In the genomic region with DNA sequence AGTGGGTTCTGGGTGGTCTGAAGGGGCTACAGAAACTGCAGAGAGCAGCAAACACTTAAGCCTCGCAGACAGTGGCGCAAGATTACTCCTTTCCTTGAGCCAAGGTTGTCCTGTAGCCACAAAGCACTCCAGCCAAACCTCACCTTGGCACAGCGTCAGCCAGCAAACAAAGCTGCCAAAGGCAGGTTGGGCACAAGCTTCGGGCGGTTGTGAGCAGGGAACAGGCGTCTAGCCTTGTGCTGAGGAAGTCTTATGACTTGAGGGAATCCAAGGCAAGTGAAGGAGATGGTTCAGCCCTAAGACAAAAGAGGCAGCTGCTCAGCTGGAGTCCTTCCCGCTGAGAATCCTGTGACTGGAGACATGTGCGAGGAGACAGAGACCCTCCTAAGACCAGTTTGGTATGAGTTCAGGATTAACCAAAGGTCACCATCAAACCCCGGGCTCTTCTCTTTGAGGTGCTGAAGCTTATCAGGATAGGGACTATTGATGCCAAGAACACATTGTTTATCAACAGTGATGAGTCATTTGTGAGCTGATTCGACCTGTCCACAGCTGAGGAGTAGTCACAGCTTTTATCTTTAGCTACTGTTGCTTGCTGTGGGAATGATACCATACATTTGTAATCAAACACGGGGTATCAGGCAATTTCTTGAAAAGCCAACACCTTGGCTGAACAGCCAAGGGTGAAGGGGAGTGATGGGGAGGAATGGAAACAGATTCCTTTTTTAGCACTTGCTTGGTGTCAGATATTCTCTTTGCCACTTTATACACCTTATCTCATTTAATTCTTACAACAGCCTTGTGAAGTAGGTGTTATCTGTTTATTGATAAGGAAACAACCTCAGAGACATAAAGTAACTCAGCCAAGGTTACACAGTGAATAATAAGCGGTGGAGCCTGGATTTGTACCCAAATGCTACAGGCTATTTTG, we compare ENCODE assay signal across 8 cellular contexts. TPM values are rescaled to one million over a fixed set of nuclear protein-coding genes. Genes with fewer than 3 reads are reported as not detected.
DNase-seq lines count a peak whose midpoint lies in the region; ATAC-seq and TF ChIP-seq lines count a peak whose summit lies in the region.

No MANE protein-coding gene starts in this region.

- H3K4me1 Mint-ChIP-seq in activated CD4-positive, alpha-beta T cell treated with anti-CD3 and anti-CD28 coated beads for 36 hours = peaks cover 38% of the 10 kb centered on the region

- intact Hi-C loops in activated CD4-positive, alpha-beta T cell treated with anti-CD3 and anti-CD28 coated beads for 36 hours (cut with DNase I, micrococcal nuclease) = loop anchor here (2.0 to 10.0 kb wide), 17 partner anchors 57 to 1625 kb away; partner anchors contain the start of genes USP47 (in 2 of the 2), AMPD3 (in 1 of the 2), DENND5A (in 1 of the 2) and IPO7 (in 1 of the 2)

- peak overlapping the region; percentile 25 for H3K27ac Mint-ChIP-seq in activated CD4-positive, alpha-beta T cell treated with anti-CD3 and anti-CD28 coated beads for 36 hours

- H3K4me3 Mint-ChIP-seq in activated CD4-positive, alpha-beta T cell treated with anti-CD3 and anti-CD28 coated beads for 36 hours = peak overlapping the region; percentile 77

- in situ Hi-C loops in astrocyte of the cerebellum (cut with HindIII; ENCODE audit: low sequenced_read_pairs) = loop anchor here (5.0 kb wide), 1 partner anchor 83 kb away; no protein-coding TSS in a partner anchor

- no peak for DNase-seq in activated CD4-positive, alpha-beta T cell treated with anti-CD3 and anti-CD28 coated beads for 36 hours
- no peak for DNase-seq in activated CD4-positive, alpha-beta T cell treated with anti-CD3 and anti-CD28 coated beads for 48 hours
- DNase-seq in astrocyte of the cerebellum (ENCODE audit: low read depth) = peak; percentile 78
- peak; percentile 69 for DNase-seq in kidney tubule cell (ENCODE audit: low spot score)
- no peak for DNase-seq in NCI-H1930 (lab: John Stamatoyannopoulos, UW)
- DNase-seq in MV-4-11 (lab: John Stamatoyannopoulos, UW) = no peak

- no peak overlapping the region for H3K4me3 ChIP-seq in astrocyte of the cerebellum (ENCODE audit: low read depth, low read length)
- no peak overlapping the region for H3K4me3 ChIP-seq in urinary bladder (ENCODE audit: low read depth, low read length)

- CTCF ChIA-PET in activated CD4-positive, alpha-beta T cell treated with anti-CD3 and anti-CD28 coated beads for 36 hours (lab: Charles Lee) = interaction anchor here (0.7 to 5.0 kb wide), 13 partner anchors 7 to 775 kb away, joined by 3 to 41 read pairs (median 3); no protein-coding TSS in a partner anchor

- WGBS in urinary bladder = 46% methylated on average over 12 of the region's 12 CpGs

- peak overlapping the region; percentile 57 for H3K27ac ChIP-seq in urinary bladder (ENCODE audit: low read depth)

- peaks cover 16% of the 10 kb centered on the region for H3K36me3 Mint-ChIP-seq in activated CD4-positive, alpha-beta T cell treated with anti-CD3 and anti-CD28 coated beads for 36 hours (ENCODE audit: low read depth)

- no peak for ATAC-seq in activated CD4-positive, alpha-beta T cell treated with anti-CD3 and anti-CD28 coated beads for 36 hours
- ATAC-seq in HG02763 (IDR thresholded peaks at IDR 0.05; ENCODE audit: unreplicated experiment) = no peak

- peaks cover 48% of the 10 kb centered on the region for H3K27me3 Mint-ChIP-seq in activated CD4-positive, alpha-beta T cell treated with anti-CD3 and anti-CD28 coated beads for 36 hours

- no peaks in the 10 kb centered on the region for H3K9me3 Mint-ChIP-seq in activated CD4-positive, alpha-beta T cell treated with anti-CD3 and anti-CD28 coated beads for 36 hours (ENCODE audit: low read depth)

- H3K36me3 ChIP-seq in urinary bladder (ENCODE audit: insufficient read depth) = no peaks in the 10 kb centered on the region

- H3K4me1 ChIP-seq in urinary bladder (ENCODE audit: insufficient read depth) = peaks cover 1% of the 10 kb centered on the region

- POLR2A ChIA-PET in activated CD4-positive, alpha-beta T cell treated with anti-CD3 and anti-CD28 coated beads for 36 hours (lab: Charles Lee) = interaction anchor here (0.7 kb wide), 1 partner anchor 1160 kb away, joined by 4 read pairs; no protein-coding TSS in a partner anchor

- no peak for TF ChIP-seq CTCF in astrocyte of the cerebellum (IDR thresholded peaks at IDR 0.05; ENCODE audit: low read depth, low read length, missing control alignments)

RNA-seq across cellular contexts. Expression of gene ADM, which starts 4.6 kb away (rescaled TPM):
- total RNA-seq in activated CD4-positive, alpha-beta T cell treated with anti-CD3 and anti-CD28 coated beads for 36 hours = 10 to 100 TPM; 11.7 to 14.4 TPM
- total RNA-seq in urinary bladder = 28.2 TPM
- polyA plus RNA-seq in urinary bladder = 47.2 TPM

RNA-seq across cellular contexts. Expression of gene SBF2, which starts 15.4 kb away (rescaled TPM):
- 1 to 10 TPM; 7.1 to 8.1 TPM for total RNA-seq in activated CD4-positive, alpha-beta T cell treated with anti-CD3 and anti-CD28 coated beads for 36 hours
- total RNA-seq in urinary bladder = 114 TPM
- 27.8 TPM for polyA plus RNA-seq in urinary bladder

Comparison
In these comparisons a context has a peak if more than half of its experiments do, and no peak if none do; other contexts are left out.
1. DNase-seq: peak in astrocyte of the cerebellum (single experiment) and kidney tubule cell (single experiment); none in activated CD4-positive, alpha-beta T cell treated with anti-CD3 and anti-CD28 coated beads for 36 hours (single experiment), activated CD4-positive, alpha-beta T cell treated with anti-CD3 and anti-CD28 coated beads for 48 hours (single experiment), NCI-H1930 (0 of 2) and MV-4-11 (single experiment).
2. RNA of gene SBF2, which starts 15.4 kb away (total RNA-seq): 114 TPM in urinary bladder (single experiment); 7.1 to 8.1 TPM in activated CD4-positive, alpha-beta T cell treated with anti-CD3 and anti-CD28 coated beads for 36 hours; every median in the first group is over 10 times any median in the second.